ENCODE assay signal across 14 cellular contexts in the genomic region with DNA sequence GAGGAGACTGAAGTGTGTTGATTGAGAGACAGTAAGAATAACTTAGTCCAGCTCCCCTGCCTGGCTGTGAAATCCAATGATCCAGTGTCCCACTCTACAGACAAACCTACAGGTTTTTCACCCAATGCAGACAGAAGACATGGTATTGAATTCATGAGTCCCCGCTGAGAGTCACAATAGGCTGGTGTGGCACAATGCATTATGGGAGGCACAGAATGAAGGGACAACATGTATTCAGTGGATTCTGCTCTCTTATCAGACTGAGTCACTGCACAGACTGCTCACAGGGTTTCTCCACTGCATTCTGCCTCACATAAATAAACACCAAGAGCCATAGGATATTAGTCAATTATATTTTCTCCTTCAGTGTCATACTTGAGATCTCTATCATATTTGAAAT. TPM values are rescaled to one million over a fixed set of nuclear protein-coding genes. Genes with fewer than 3 reads are reported as not detected.
A peak's percentile ranks its signal among the peaks of the same experiment; 100 is the strongest.
DNase-seq lines count a peak whose midpoint lies in the region; ATAC-seq, FAIRE-seq and TF ChIP-seq lines count a peak whose summit lies in the region.
"Had no signal": no experiment of that assay in that cellular context is flagged by ENCODE, and none has a peak within 500 bp of the region (broad histone marks: within the 10 kb centered on the region; RNA-seq: fewer than 3 reads in every experiment).

No MANE protein-coding gene starts in this region.

- no peak overlapping the region for H3K9ac ChIP-seq in Loucy (ENCODE audit: low read depth, low read length, poor library complexity, severe bottlenecking)
- H3K9ac ChIP-seq in mesenchymal stem cell (ENCODE audit: low read length): no peak overlapping the region
- H3K9ac ChIP-seq in colonic mucosa (ENCODE audit: low read depth in 2 of 2, low read length in 2 of 2): no peak overlapping the region

- H3K4ac ChIP-seq in mesenchymal stem cell (ENCODE audit: low read depth in 1 of 2, low read length in 2 of 2): no peak overlapping the region

- H3K9me2 ChIP-seq in DOHH2 (replicated peaks; ENCODE audit: control insufficient read depth, low read length) (no peaks in the 10 kb centered on the region), Loucy (replicated peaks; ENCODE audit: low read depth, low read length) (no peaks in the 10 kb centered on the region)

- H3K14ac ChIP-seq in mesenchymal stem cell (ENCODE audit: low read length in 2 of 2): no peak overlapping the region

- H3K27me3 ChIP-seq in DOHH2 (ENCODE audit: control insufficient read depth, low read length) (no peaks in the 10 kb centered on the region), Loucy (ENCODE audit: insufficient read depth, low read length, poor library complexity, severe bottlenecking) (no peaks in the 10 kb centered on the region), mesenchymal stem cell (ENCODE audit: control insufficient read depth in 1 of 2, insufficient read depth in 1 of 2, low read length in 2 of 2) (peaks cover 18 to 52% of the 10 kb centered on the region in 2 experiments), colonic mucosa (no peaks in the 10 kb centered on the region)

- ATAC-seq in GM18520 (IDR thresholded peaks at IDR 0.05; ENCODE audit: unreplicated experiment): no peak
- ATAC-seq: WTC11 had no signal

- 71% methylated on average over 1 of the region's 1 CpG for WGBS in mesenchymal stem cell

- H2AFZ ChIP-seq in Loucy (ENCODE audit: low read length) (peak overlapping the region; percentile 75), mesenchymal stem cell (ENCODE audit: low read depth, low read length) (no peak overlapping the region)

- H3K4me2 ChIP-seq in DOHH2 (ENCODE audit: low read length) (peak overlapping the region; percentile 68), Loucy (ENCODE audit: low read depth, low read length, poor library complexity, severe bottlenecking) (no peak overlapping the region), mesenchymal stem cell (ENCODE audit: low read length, poor library complexity, severe bottlenecking) (no peak overlapping the region)

- TF ChIP-seq CTCF in DOHH2 (IDR thresholded peaks at IDR 0.05; ENCODE audit: low read depth, low read length, poor library complexity, severe bottlenecking) (no peak), Loucy (conservative IDR thresholded peaks at IDR 0.05; ENCODE audit: low read length) (no peak), astrocyte of the spinal cord (IDR thresholded peaks at IDR 0.05; ENCODE audit: low read depth, low read length) (no peak), colonic mucosa (IDR thresholded peaks at IDR 0.05) (no peak)

- H2BK5ac ChIP-seq in mesenchymal stem cell (ENCODE audit: low read depth, low read length, poor library complexity, severe bottlenecking): no peak overlapping the region

- DNase-seq in astrocyte of the spinal cord (ENCODE audit: low read depth, low spot score) (peak; percentile 47), mesenchymal stem cell (peak; percentile 59), GM19239 (ENCODE audit: insufficient read length, low spot score) (no peak), NCI-H2227 treated with DMSO at 0.1 percent for 48 hours (lab: John Stamatoyannopoulos, UW) (no peak), colonic mucosa (no peak)
- DNase-seq: aorta, mesendoderm, NCI-H446 treated with DMSO at 0.1 percent for 48 hours had no signal

- H3K9me3 ChIP-seq in DOHH2 (ENCODE audit: control insufficient read depth, insufficient read depth, low read length): no peaks in the 10 kb centered on the region; the same call in 1 of the 2 replicates
- no peaks in the 10 kb centered on the region for H3K9me3 ChIP-seq in Loucy (ENCODE audit: insufficient read depth, low read depth, low read length)
- H3K9me3 ChIP-seq in mesenchymal stem cell (ENCODE audit: control insufficient read depth, low read length): no peaks in the 10 kb centered on the region
- H3K9me3 ChIP-seq in colonic mucosa: no peaks in the 10 kb centered on the region
- H3K9me3 ChIP-seq: SJCRH30 had no signal

- FAIRE-seq in GM19239 (lab: Jason Lieb, UNC): no peak
- FAIRE-seq: endometrium had no signal

- peak overlapping the region; percentile 86 for H3K27ac ChIP-seq in DOHH2 (ENCODE audit: low read depth, low read length)
- H3K27ac ChIP-seq in mesenchymal stem cell (ENCODE audit: low read length, poor library complexity, severe bottlenecking): no peak overlapping the region
- H3K27ac ChIP-seq in colonic mucosa: no peak overlapping the region
- H3K27ac ChIP-seq: SJCRH30 had no signal

- no peak overlapping the region for H2BK120ac ChIP-seq in mesenchymal stem cell (ENCODE audit: low read depth, low read length)

- no peaks in the 10 kb centered on the region for H3K79me1 ChIP-seq in mesenchymal stem cell (replicated peaks; ENCODE audit: low read length, poor library complexity, severe bottlenecking)

- H3F3A ChIP-seq in DOHH2 (ENCODE audit: control insufficient read depth, insufficient read depth) (peaks cover 33% of the 10 kb centered on the region), Loucy (ENCODE audit: low read depth) (no peaks in the 10 kb centered on the region)

- no peak overlapping the region for H3K18ac ChIP-seq in mesenchymal stem cell (ENCODE audit: low read depth in 1 of 2, low read length in 2 of 2)

- in situ Hi-C loops in astrocyte of the spinal cord (cut with HindIII; ENCODE audit: low sequenced_read_pairs): no loop called here

- H2BK15ac ChIP-seq in mesenchymal stem cell (ENCODE audit: low read depth, poor library complexity, severe bottlenecking): no peak overlapping the region

- H3K36me3 ChIP-seq in DOHH2 (ENCODE audit: control insufficient read depth, low read length) (peaks cover 46% of the 10 kb centered on the region), Loucy (ENCODE audit: insufficient read depth, low read length) (no peaks in the 10 kb centered on the region), mesenchymal stem cell (ENCODE audit: control insufficient read depth in 1 of 2, insufficient read depth in 2 of 2, low read depth in 1 of 2, low read length in 2 of 2) (no peaks in the 10 kb centered on the region), colonic mucosa (no peaks in the 10 kb centered on the region)
- H3K36me3 ChIP-seq: SJCRH30 had no signal

- no peak overlapping the region for H4K91ac ChIP-seq in mesenchymal stem cell (ENCODE audit: low read length)

- H3K4me1 ChIP-seq in DOHH2 (ENCODE audit: control insufficient read depth, low read length) (peaks cover 98% of the 10 kb centered on the region), Loucy (ENCODE audit: insufficient read depth, low read length, poor library complexity, severe bottlenecking) (peaks cover 10% of the 10 kb centered on the region), mesenchymal stem cell (ENCODE audit: control insufficient read depth, insufficient read depth, low read depth, low read length) (no peaks in the 10 kb centered on the region), colonic mucosa (no peaks in the 10 kb centered on the region)
- H3K4me1 ChIP-seq: SJCRH30 had no signal

- H4K20me1 ChIP-seq in DOHH2 (ENCODE audit: control insufficient read depth, insufficient read depth, low read depth, low read length) (no peaks in the 10 kb centered on the region), Loucy (ENCODE audit: insufficient read depth, low read length, poor library complexity, severe bottlenecking) (no peaks in the 10 kb centered on the region)

- H3K4me3 ChIP-seq in DOHH2 (ENCODE audit: low read length) (peak overlapping the region; percentile 46), Loucy (ENCODE audit: low read length, poor library complexity, severe bottlenecking) (no peak overlapping the region), astrocyte of the spinal cord (ENCODE audit: low read depth, low read length) (no peak overlapping the region), mesenchymal stem cell (ENCODE audit: insufficient read depth in 1 of 2, low read depth in 1 of 2, low read length in 2 of 2) (no peak overlapping the region), colonic mucosa (no peak overlapping the region)
- H3K4me3 ChIP-seq: SJCRH30 had no signal

- no peak overlapping the region for H3K23ac ChIP-seq in mesenchymal stem cell (ENCODE audit: low read length in 2 of 2)

- H2BK12ac ChIP-seq in mesenchymal stem cell (ENCODE audit: low read length in 2 of 2): no peak overlapping the region

- no peak overlapping the region for H4K8ac ChIP-seq in mesenchymal stem cell (ENCODE audit: low read length)

- no peak overlapping the region for H2AK5ac ChIP-seq in mesenchymal stem cell (ENCODE audit: low read length, severe bottlenecking)

- intact Hi-C loops in colonic mucosa (cut with DNase I): no loop called here

- H3K79me2 ChIP-seq in DOHH2 (ENCODE audit: control insufficient read depth, low read length) (peaks cover 90% of the 10 kb centered on the region), Loucy (ENCODE audit: insufficient read depth, low read length) (no peaks in the 10 kb centered on the region)

RNA-seq across cellular contexts. Expression of gene TOP3B, which starts 55.2 kb away (rescaled TPM):
- 12.1 TPM for polyA plus RNA-seq in mesenchymal stem cell (2013, experiment 1 of 2)
- 11.4 TPM for polyA plus RNA-seq in mesenchymal stem cell (2013, experiment 2 of 2)
- 10 to 100 TPM; 20.1 to 37.4 TPM for total RNA-seq in colonic mucosa

Comparison
In these comparisons a context has a peak if more than half of its experiments do, and no peak if none do; other contexts are left out.
1. DNase-seq: peak in astrocyte of the spinal cord (single experiment) and mesenchymal stem cell (single experiment); none in GM19239 (single experiment), NCI-H2227 treated with DMSO at 0.1 percent for 48 hours (single experiment) and colonic mucosa (single experiment).